In the genomic region with DNA sequence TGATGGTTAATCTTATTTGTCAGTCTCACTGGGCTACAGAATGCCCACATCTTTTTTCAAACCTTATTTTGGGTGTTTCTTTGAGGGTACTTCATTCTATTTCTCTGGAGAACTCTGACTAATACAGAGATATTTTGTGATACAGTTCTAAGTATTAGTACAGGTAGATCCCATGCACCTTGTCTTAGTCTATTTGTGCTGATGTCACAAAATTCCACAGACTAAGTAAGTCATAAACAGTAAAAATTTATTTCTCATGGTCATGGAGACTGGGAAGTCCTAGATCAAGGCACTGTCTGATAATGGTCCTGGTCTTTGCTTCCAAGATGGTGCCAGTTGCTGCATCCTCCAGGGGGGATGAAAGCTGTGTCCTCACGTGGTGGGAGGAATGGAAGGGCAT, we compare ENCODE assay signal across 25 cellular contexts.
"Had no signal": no experiment of that assay in that cellular context is flagged by ENCODE, and none has a peak within 500 bp of the region (broad histone marks: within the 10 kb centered on the region; RNA-seq: fewer than 3 reads in every experiment).

No MANE protein-coding gene starts in this region.

- ATAC-seq: effector memory CD8-positive, alpha-beta T cell; mucosa of descending colon; pancreas; sciatic nerve had no signal

- H3K4me3 ChIP-seq: mucosa of descending colon, pancreas, smooth muscle cell, suprapubic skin, transverse colon, vagina had no signal

- H3K9me3 ChIP-seq: mucosa of descending colon, neutrophil, pancreas, suprapubic skin, transverse colon, vagina had no signal

- H3K4me1 ChIP-seq: suprapubic skin, transverse colon, vagina had no signal

- FAIRE-seq: endometrium, frontal cortex, keratinocyte, pancreas had no signal

- H3K4me1 Mint-ChIP-seq: mesothelial cell of epicardium; naive B cell; neural crest cell; stimulated activated naive CD8-positive, alpha-beta T cell treated with anti-CD3 and anti-CD28 coated beads, Interleukin-15, amount 100 ng/mL, for 72 hours had no signal

- H3K36me3 Mint-ChIP-seq: mesothelial cell of epicardium, naive B cell had no signal

- DNase-seq: cortex of kidney; effector memory CD8-positive, alpha-beta T cell; hypothalamus; mucosa of descending colon; naive B cell; pancreas; retina; stimulated activated CD4-positive, alpha-beta T cell treated with anti-CD3 and anti-CD28 coated beads, Interleukin-12 subunit alpha, Interleukin-12 subunit beta, amount 100 ng/mL, for 4 hours; stimulated activated CD4-positive, alpha-beta T cell treated with anti-CD3 and anti-CD28 coated beads, Interleukin-1b, Interleukin-23, amount 100 ng/mL, for 48 hours; stimulated activated CD4-positive, alpha-beta T cell treated with anti-CD3 and anti-CD28 coated beads, Interleukin-4, amount 100 ng/mL, for 1 hour; stimulated activated CD8-positive, alpha-beta memory T cell treated with anti-CD3 and anti-CD28 coated beads, Interleukin-4, amount 100 ng/mL, for 48 hours; stimulated activated naive CD4-positive, alpha-beta T cell; stimulated activated naive CD8-positive, alpha-beta T cell treated with anti-CD3 and anti-CD28 coated beads, Interleukin-15, amount 100 ng/mL, for 72 hours; transverse colon had no signal

- H3K36me3 ChIP-seq: neutrophil, pancreas, suprapubic skin, transverse colon, vagina had no signal

- H3K4me3 Mint-ChIP-seq: effector memory CD8-positive, alpha-beta T cell; mesothelial cell of epicardium; naive B cell; natural killer cell treated with Interleukin-12 subunit alpha and Interleukin-12 subunit beta and Interleukin-15 and Interleukin-18, amount 100 ng/mL, for 72 hours; neural crest cell; stimulated activated naive CD8-positive, alpha-beta T cell treated with anti-CD3 and anti-CD28 coated beads, Interleukin-15, amount 100 ng/mL, for 72 hours had no signal

- H3K27me3 ChIP-seq: neutrophil, pancreas, suprapubic skin, transverse colon, vagina had no signal

- H3K27ac ChIP-seq: neutrophil, pancreas, suprapubic skin, transverse colon, vagina had no signal

- H3K4me2 ChIP-seq: smooth muscle cell had no signal

- H3K27ac Mint-ChIP-seq: effector memory CD8-positive, alpha-beta T cell; mesothelial cell of epicardium; natural killer cell treated with Interleukin-12 subunit alpha and Interleukin-12 subunit beta and Interleukin-15 and Interleukin-18, amount 100 ng/mL, for 72 hours; stimulated activated naive CD8-positive, alpha-beta T cell treated with anti-CD3 and anti-CD28 coated beads, Interleukin-15, amount 100 ng/mL, for 72 hours had no signal

- H3K27me3 Mint-ChIP-seq: naive B cell; stimulated activated naive CD8-positive, alpha-beta T cell treated with anti-CD3 and anti-CD28 coated beads, Interleukin-15, amount 100 ng/mL, for 72 hours had no signal
